ENCODE assay signal across 19 cellular contexts in genomic region chr14:81344461-81345160, GRCh38. TPM values are rescaled to one million over a fixed set of nuclear protein-coding genes. Genes with fewer than 3 reads are reported as not detected.
DNase-seq lines count a peak whose midpoint lies in the region; ATAC-seq, FAIRE-seq and TF ChIP-seq lines count a peak whose summit lies in the region.
"Had no signal": no experiment of that assay in that cellular context is flagged by ENCODE, and none has a peak within 500 bp of the region (broad histone marks: within the 10 kb centered on the region; RNA-seq: fewer than 3 reads in every experiment).

No MANE protein-coding gene starts in this region.

- no peak overlapping the region for H3K4me3 ChIP-seq in LNCaP clone FGC (ENCODE audit: low read depth, low read length)
- H3K4me3 ChIP-seq: GM12878 had no signal

- DNase-seq in LNCaP clone FGC (ENCODE audit: low read depth) (peak; percentile 93), caudate nucleus (lab: John Stamatoyannopoulos, UW) (no peak), fibroblast of peridontal ligament (ENCODE audit: extremely low read depth) (peak; percentile 15), GM12892 (ENCODE audit: insufficient read length) (no peak)
- DNase-seq: C1 segment of cervical spinal cord; Calu3; CD4-positive, alpha-beta memory T cell; COR-L47; DMS53; EL; GDM1; GOT3; H7; HCEC 1CT had no signal

- H3K27ac ChIP-seq in caudate nucleus (ENCODE audit: low read depth, low read length) = peak overlapping the region; percentile 12

- TF ChIP-seq CTCF in LNCaP clone FGC (IDR thresholded peaks at IDR 0.05; ENCODE audit: control insufficient read depth, extremely low read depth, insufficient read depth) = no peak

- FAIRE-seq in GM12892 (lab: Jason Lieb, UNC) = no peak
- FAIRE-seq: GM12878, GM18507 had no signal

- ATAC-seq in GM21529 (IDR thresholded peaks at IDR 0.05; ENCODE audit: unreplicated experiment) (no peak), HG02870 (IDR thresholded peaks at IDR 0.05; ENCODE audit: unreplicated experiment) (no peak)
- ATAC-seq: GM12878 had no signal

- no peak for TF ChIP-seq POLR2A in GM12892 (IDR thresholded peaks at IDR 0.05; ENCODE audit: low read depth, low read length)

RNA-seq across cellular contexts. Expression of gene STON2, which starts 55.5 kb away (rescaled TPM):
- 0.15 TPM for polyA plus RNA-seq in GM12892 (2012; ENCODE audit: missing spikeins)
- polyA plus RNA-seq: BJ; CD4-positive, alpha-beta memory T cell had no signal

Comparison
In these comparisons a context has a peak if more than half of its experiments do, and no peak if none do; other contexts are left out.
1. DNase-seq: peak in LNCaP clone FGC (single experiment) and fibroblast of peridontal ligament (single experiment); none in caudate nucleus (0 of 61) and GM12892 (single experiment).